ENCODE assay signal across 16 cellular contexts in genomic region chr12:75984577-75985182, GRCh38. TPM values are rescaled to one million over a fixed set of nuclear protein-coding genes. Genes with fewer than 3 reads are reported as not detected.
DNase-seq lines count a peak whose midpoint lies in the region; ATAC-seq and TF ChIP-seq lines count a peak whose summit lies in the region.
"Had no signal": no experiment of that assay in that cellular context is flagged by ENCODE, and none has a peak within 500 bp of the region (broad histone marks: within the 10 kb centered on the region; RNA-seq: fewer than 3 reads in every experiment).

No MANE protein-coding gene starts in this region.

- H3K4me1 ChIP-seq in fibroblast of lung (ENCODE audit: control insufficient read depth, extremely low read depth, insufficient read depth, low read length), result peaks cover 18% of the 10 kb centered on the region

- H3K27me3 ChIP-seq in fibroblast of lung (ENCODE audit: control insufficient read depth, insufficient read depth, low read length), result no peaks in the 10 kb centered on the region

- TF ChIP-seq CTCF in fibroblast of lung (conservative IDR thresholded peaks at IDR 0.05 in 1 of 2, IDR thresholded peaks at IDR 0.05 in 1 of 2; ENCODE audit: low read depth in 1 of 2, low read length in 2 of 2), result no peak

- no peak overlapping the region for H3K4me2 ChIP-seq in fibroblast of lung (ENCODE audit: extremely low read depth, insufficient read depth, low read length)

- H3K4me3 Mint-ChIP-seq in activated naive CD8-positive, alpha-beta T cell treated with anti-CD3 and anti-CD28 coated beads, Interleukin-2, amount 10 ng/mL, durations not matched to agents 7 days and 5 days, result peak overlapping the region; percentile 3
- H3K4me3 Mint-ChIP-seq in activated naive CD8-positive, alpha-beta T cell treated with anti-CD3 and anti-CD28 coated beads for 36 hours, result no peak overlapping the region
- H3K4me3 Mint-ChIP-seq in T-helper 1 cell treated with Interleukin-12 subunit alpha and Interleukin-12 subunit beta and Interleukin-4 antibody, amounts not matched to agents 30 μg/mL and 1 μg/mL, for 36 hours, result no peak overlapping the region

- no peak overlapping the region for H3K4me3 ChIP-seq in fibroblast of lung (replicated peaks in 1 of 4; ENCODE audit: control extremely low read depth in 1 of 4, insufficient read depth in 1 of 4, low read depth in 3 of 4, low read length in 4 of 4)

- H3K9me3 ChIP-seq in fibroblast of lung (ENCODE audit: control insufficient read depth, insufficient read depth, low read depth, low read length), result no peaks in the 10 kb centered on the region

- H3K4me1 Mint-ChIP-seq in activated naive CD8-positive, alpha-beta T cell treated with anti-CD3 and anti-CD28 coated beads, Interleukin-2, amount 10 ng/mL, durations not matched to agents 7 days and 5 days, result peaks cover 29% of the 10 kb centered on the region
- peaks cover 50% of the 10 kb centered on the region for H3K4me1 Mint-ChIP-seq in activated naive CD8-positive, alpha-beta T cell treated with anti-CD3 and anti-CD28 coated beads for 36 hours
- H3K4me1 Mint-ChIP-seq in T-helper 1 cell treated with Interleukin-12 subunit alpha and Interleukin-12 subunit beta and Interleukin-4 antibody, amounts not matched to agents 30 μg/mL and 1 μg/mL, for 36 hours (ENCODE audit: low read depth), result peaks cover 37% of the 10 kb centered on the region

- ATAC-seq in activated naive CD8-positive, alpha-beta T cell treated with anti-CD3 and anti-CD28 coated beads, Interleukin-2, amount 10 ng/mL, durations not matched to agents 7 days and 5 days (ENCODE audit: low read depth), result peak; percentile 71

- no peak overlapping the region for H3K9ac ChIP-seq in fibroblast of lung (ENCODE audit: insufficient read depth, low read length)

- H3K79me2 ChIP-seq in fibroblast of lung (ENCODE audit: control insufficient read depth, insufficient read depth, low read length), result no peaks in the 10 kb centered on the region

- no peak overlapping the region for H3K27ac Mint-ChIP-seq in activated naive CD8-positive, alpha-beta T cell treated with anti-CD3 and anti-CD28 coated beads, Interleukin-2, amount 10 ng/mL, durations not matched to agents 7 days and 5 days
- no peak overlapping the region for H3K27ac Mint-ChIP-seq in activated naive CD8-positive, alpha-beta T cell treated with anti-CD3 and anti-CD28 coated beads for 36 hours
- H3K27ac Mint-ChIP-seq in T-helper 1 cell treated with Interleukin-12 subunit alpha and Interleukin-12 subunit beta and Interleukin-4 antibody, amounts not matched to agents 30 μg/mL and 1 μg/mL, for 36 hours, result peak overlapping the region; percentile 56

- H4K20me1 ChIP-seq in fibroblast of lung (ENCODE audit: control insufficient read depth, extremely low read depth, insufficient read depth, low read length), result no peaks in the 10 kb centered on the region

- no peaks in the 10 kb centered on the region for H3K27me3 Mint-ChIP-seq in activated naive CD8-positive, alpha-beta T cell treated with anti-CD3 and anti-CD28 coated beads, Interleukin-2, amount 10 ng/mL, durations not matched to agents 7 days and 5 days
- no peaks in the 10 kb centered on the region for H3K27me3 Mint-ChIP-seq in activated naive CD8-positive, alpha-beta T cell treated with anti-CD3 and anti-CD28 coated beads for 36 hours
- no peaks in the 10 kb centered on the region for H3K27me3 Mint-ChIP-seq in T-helper 1 cell treated with Interleukin-12 subunit alpha and Interleukin-12 subunit beta and Interleukin-4 antibody, amounts not matched to agents 30 μg/mL and 1 μg/mL, for 36 hours (ENCODE audit: low read depth)

- DNase-seq in activated naive CD8-positive, alpha-beta T cell treated with anti-CD3 and anti-CD28 coated beads, Interleukin-2, amount 10 ng/mL, durations not matched to agents 7 days and 5 days, result no peak
- no peak for DNase-seq in activated naive CD8-positive, alpha-beta T cell treated with anti-CD3 and anti-CD28 coated beads for 36 hours
- no peak for DNase-seq in fibroblast of lung (ENCODE audit: low read depth in 2 of 2)
- DNase-seq in Kasumi-1 (lab: John Stamatoyannopoulos, UW), result no peak
- no peak for DNase-seq in NCI-H748 (lab: John Stamatoyannopoulos, UW; ENCODE audit: unreplicated experiment)
- DNase-seq in NCI-H345 treated with DMSO at 0.1 percent for 48 hours (lab: John Stamatoyannopoulos, UW; ENCODE audit: unreplicated experiment), result no peak
- DNase-seq in HK-2 (ENCODE audit: unreplicated experiment), result no peak
- DNase-seq: activated CD4-positive, CD25-positive, alpha-beta regulatory T cell treated with anti-CD3 and anti-CD28 coated beads, Interleukin-2, amount 50 U/mL, for 72 hours; activated naive CD4-positive, alpha-beta T cell treated with Interleukin-2 at 50 U/mL for 16 hours; effector CD8-positive, alpha-beta T cell; GOT3; NCI-H1417 treated with DMSO at 0.1 percent for 48 hours; NCI-H2171 treated with DMSO at 0.1 percent for 48 hours; NCI-H748 treated with DMSO at 0.1 percent for 48 hours; stimulated activated CD4-positive, alpha-beta T cell treated with anti-CD3 and anti-CD28 coated beads, Interleukin-4, amount 100 ng/mL, for 4 hours had no signal

- peaks cover 8% of the 10 kb centered on the region for H3K36me3 Mint-ChIP-seq in activated naive CD8-positive, alpha-beta T cell treated with anti-CD3 and anti-CD28 coated beads, Interleukin-2, amount 10 ng/mL, durations not matched to agents 7 days and 5 days
- H3K36me3 Mint-ChIP-seq in activated naive CD8-positive, alpha-beta T cell treated with anti-CD3 and anti-CD28 coated beads for 36 hours, result peaks cover 15% of the 10 kb centered on the region
- peaks cover 9% of the 10 kb centered on the region for H3K36me3 Mint-ChIP-seq in T-helper 1 cell treated with Interleukin-12 subunit alpha and Interleukin-12 subunit beta and Interleukin-4 antibody, amounts not matched to agents 30 μg/mL and 1 μg/mL, for 36 hours (ENCODE audit: low read depth)

- H3K36me3 ChIP-seq in fibroblast of lung (ENCODE audit: control insufficient read depth, insufficient read depth, low read length), result no peaks in the 10 kb centered on the region

- H2AFZ ChIP-seq in fibroblast of lung (ENCODE audit: low read length), result no peak overlapping the region

- POLR2A ChIA-PET in activated naive CD8-positive, alpha-beta T cell treated with anti-CD3 and anti-CD28 coated beads, Interleukin-2, amount 10 ng/mL, durations not matched to agents 7 days and 5 days (lab: Charles Lee), result no interaction called here

- H3K9me3 Mint-ChIP-seq in activated naive CD8-positive, alpha-beta T cell treated with anti-CD3 and anti-CD28 coated beads, Interleukin-2, amount 10 ng/mL, durations not matched to agents 7 days and 5 days, result peaks cover 10% of the 10 kb centered on the region
- peaks cover 16% of the 10 kb centered on the region for H3K9me3 Mint-ChIP-seq in activated naive CD8-positive, alpha-beta T cell treated with anti-CD3 and anti-CD28 coated beads for 36 hours
- H3K9me3 Mint-ChIP-seq in T-helper 1 cell treated with Interleukin-12 subunit alpha and Interleukin-12 subunit beta and Interleukin-4 antibody, amounts not matched to agents 30 μg/mL and 1 μg/mL, for 36 hours, result peaks cover 15% of the 10 kb centered on the region

- H3K27ac ChIP-seq in fibroblast of lung (ENCODE audit: insufficient read depth, low read length), result peak overlapping the region; percentile 6

RNA-seq across cellular contexts. Expression of gene PHLDA1, which starts 46.9 kb away (rescaled TPM):
- 1 to 10 TPM; 5.2 to 5.8 TPM for total RNA-seq in activated naive CD8-positive, alpha-beta T cell treated with anti-CD3 and anti-CD28 coated beads, Interleukin-2, amount 10 ng/mL, durations not matched to agents 7 days and 5 days
- 10 to 100 TPM; 41.5 to 41.9 TPM for total RNA-seq in activated naive CD8-positive, alpha-beta T cell treated with anti-CD3 and anti-CD28 coated beads for 36 hours
- total RNA-seq in fibroblast of lung, result 127 and 252 TPM in 2 replicates
- 48.1 and 125 TPM in 2 replicates for polyA plus RNA-seq in fibroblast of lung
- 50.4 and 127 TPM in 2 replicates for polyA plus RNA-seq in fibroblast of lung (2012)
- polyA minus RNA-seq in fibroblast of lung (ENCODE audit: low replicate concordance), result 22.8 and 76.1 TPM in 2 replicates

Comparison
In these comparisons a context has a peak if more than half of its experiments do, and no peak if none do; other contexts are left out.
1. RNA of gene PHLDA1, which starts 46.9 kb away (total RNA-seq): 127 to 252 TPM in fibroblast of lung and 41.5 to 41.9 TPM in activated naive CD8-positive, alpha-beta T cell treated with anti-CD3 and anti-CD28 coated beads for 36 hours; 5.2 to 5.8 TPM in activated naive CD8-positive, alpha-beta T cell treated with anti-CD3 and anti-CD28 coated beads, Interleukin-2, amount 10 ng/mL, durations not matched to agents 7 days and 5 days; every median in the first group is over 4 times any median in the second.